In the genomic region with DNA sequence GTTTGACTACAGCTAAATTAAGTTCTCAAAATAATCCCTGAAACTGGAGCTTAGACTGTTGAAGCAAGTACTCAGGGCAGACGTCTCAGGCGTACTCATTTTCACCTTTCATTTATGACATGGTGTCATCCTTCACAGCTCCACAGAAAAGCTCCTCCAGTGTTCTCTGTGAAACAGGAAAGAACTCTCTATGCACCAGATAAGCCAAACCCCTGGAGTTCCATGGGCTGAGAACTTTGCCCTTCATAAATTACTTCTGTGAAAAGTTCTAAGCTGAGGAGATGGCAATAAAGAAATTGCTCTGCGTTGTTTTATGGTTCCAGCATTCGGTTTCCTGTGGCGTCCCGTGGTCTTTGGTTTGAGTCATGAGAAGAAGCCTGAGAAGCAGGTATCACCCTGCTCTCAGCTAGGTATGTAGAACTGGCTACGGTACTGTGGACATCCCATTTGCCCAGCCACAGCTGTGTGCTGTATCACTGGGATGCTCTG, we compare ENCODE assay signal across 8 cellular contexts. TPM values are rescaled to one million over a fixed set of nuclear protein-coding genes. Genes with fewer than 3 reads are reported as not detected.
DNase-seq lines count a peak whose midpoint lies in the region; ATAC-seq, FAIRE-seq and TF ChIP-seq lines count a peak whose summit lies in the region.

No MANE protein-coding gene starts in this region.

- no TSS peak for BruUV-seq in endothelial cell of umbilical vein (replicated peaks; lab: Mats Ljungman, UMichigan)

- in situ Hi-C loops in transverse colon (cut with MboI; ENCODE audit: low pct_ligation_motif_present in 1 of 4, low pct_unique_long_range_greater_than_20kb in 1 of 4, low sequenced_read_pairs in 3 of 4): no loop called here

- no peak for TF ChIP-seq CTCF in Loucy (conservative IDR thresholded peaks at IDR 0.05; ENCODE audit: low read length)
- TF ChIP-seq CTCF in endothelial cell of umbilical vein (IDR thresholded peaks at IDR 0.05; ENCODE audit: extremely low read depth in 1 of 2, insufficient read depth in 1 of 2, low read depth in 1 of 2, low read length in 2 of 2): no peak
- no peak for TF ChIP-seq CTCF in transverse colon (IDR thresholded peaks at IDR 0.05)
- TF ChIP-seq CTCF in body of pancreas (IDR thresholded peaks at IDR 0.05): no peak

- H3K9me2 ChIP-seq in Loucy (replicated peaks; ENCODE audit: low read depth, low read length): no peaks in the 10 kb centered on the region

- H4K20me1 ChIP-seq in BLaER1 treated with 17β-estradiol and CSF1 and Interleukin-3, amounts not matched to agents 10 nM and 100 nM: peaks cover 0 to 10% (median 0%) of the 10 kb centered on the region in 11 experiments; a peak in 2 of 22 replicates
- no peaks in the 10 kb centered on the region for H4K20me1 ChIP-seq in Loucy (ENCODE audit: insufficient read depth, low read length, poor library complexity, severe bottlenecking)
- H4K20me1 ChIP-seq in endothelial cell of umbilical vein (replicated peaks; ENCODE audit: control insufficient read depth, extremely low read depth, insufficient read depth, low read length): no peaks in the 10 kb centered on the region

- no peaks in the 10 kb centered on the region for H3K27me3 ChIP-seq in BLaER1 treated with 17β-estradiol and CSF1 and Interleukin-3, amounts not matched to agents 10 nM and 100 nM
- no peaks in the 10 kb centered on the region for H3K27me3 ChIP-seq in Loucy (ENCODE audit: insufficient read depth, low read length, poor library complexity, severe bottlenecking)
- no peaks in the 10 kb centered on the region for H3K27me3 ChIP-seq in endothelial cell of umbilical vein (ENCODE audit: control insufficient read depth in 2 of 2, insufficient read depth in 2 of 2, low read length in 2 of 2)
- no peaks in the 10 kb centered on the region for H3K27me3 ChIP-seq in transverse colon
- H3K27me3 ChIP-seq in body of pancreas: no peaks in the 10 kb centered on the region

- H3K36me3 ChIP-seq in BLaER1 treated with 17β-estradiol and CSF1 and Interleukin-3, amounts not matched to agents 10 nM and 100 nM: peaks cover 0 to 9% (median 0%) of the 10 kb centered on the region in 11 experiments; a peak in 1 of 22 replicates
- no peaks in the 10 kb centered on the region for H3K36me3 ChIP-seq in Loucy (ENCODE audit: insufficient read depth, low read length)
- H3K36me3 ChIP-seq in endothelial cell of umbilical vein (ENCODE audit: control insufficient read depth in 2 of 2, extremely low read depth in 1 of 2, insufficient read depth in 2 of 2, low read length in 2 of 2): no peaks in the 10 kb centered on the region
- no peaks in the 10 kb centered on the region for H3K36me3 ChIP-seq in transverse colon
- no peaks in the 10 kb centered on the region for H3K36me3 ChIP-seq in body of pancreas (replicated peaks in 1 of 2; ENCODE audit: insufficient read depth in 1 of 2, low read depth in 2 of 2)

- ATAC-seq in GM21529 (IDR thresholded peaks at IDR 0.05; ENCODE audit: unreplicated experiment) (peak; percentile 55), body of pancreas (no peak)

- no peaks in the 10 kb centered on the region for H3K9me3 ChIP-seq in BLaER1 treated with 17β-estradiol and CSF1 and Interleukin-3, amounts not matched to agents 10 nM and 100 nM (replicated peaks in 1 of 11)
- no peaks in the 10 kb centered on the region for H3K9me3 ChIP-seq in Loucy (ENCODE audit: insufficient read depth, low read depth, low read length)
- H3K9me3 ChIP-seq in endothelial cell of umbilical vein (replicated peaks; ENCODE audit: control insufficient read depth, insufficient read depth, low read length): no peaks in the 10 kb centered on the region
- H3K9me3 ChIP-seq in transverse colon: no peaks in the 10 kb centered on the region
- H3K9me3 ChIP-seq in body of pancreas: no peaks in the 10 kb centered on the region

- DNase-seq in endothelial cell of umbilical vein (ENCODE audit: low read depth, low spot score) (no peak), transverse colon (peak; percentile 73), GDM1 (lab: John Stamatoyannopoulos, UW) (no peak), hepatic stellate cell (ENCODE audit: low spot score) (no peak), body of pancreas (no peak)

- H3K9ac ChIP-seq in BLaER1 treated with 17β-estradiol and CSF1 and Interleukin-3, amounts not matched to agents 10 nM and 100 nM: peak overlapping the region; percentile 52 to 73 (median 68); a peak in 18 of 22 replicates
- H3K9ac ChIP-seq in Loucy (ENCODE audit: low read depth, low read length, poor library complexity, severe bottlenecking) (peak overlapping the region; percentile 50), endothelial cell of umbilical vein (replicated peaks; ENCODE audit: extremely low read depth, insufficient read depth, low read length) (no peak overlapping the region)

- dilution Hi-C loops in endothelial cell of umbilical vein (cut with MboI; ENCODE audit: extremely low pct_ligation_motif_present, low sequenced_read_pairs): no loop called here

- 21 to 25% methylated on average over 7 of the region's 7 CpGs for WGBS in transverse colon (ENCODE audit: low coverage in 1 of 2), 2 donors
- WGBS in body of pancreas, 2 donors: 78 to 92% methylated on average over 7 of the region's 7 CpGs

- peak overlapping the region in 8 of 10 experiments; percentile 47 to 65 (median 58); a peak in 11 of 20 replicates for H3K4me3 ChIP-seq in BLaER1 treated with 17β-estradiol and CSF1 and Interleukin-3, amounts not matched to agents 10 nM and 100 nM
- H3K4me3 ChIP-seq in Loucy (ENCODE audit: low read length, poor library complexity, severe bottlenecking): peak overlapping the region; percentile 58
- H3K4me3 ChIP-seq in endothelial cell of umbilical vein (replicated peaks in 1 of 3; ENCODE audit: insufficient read depth in 1 of 3, low read depth in 1 of 3, low read length in 3 of 3): no peak overlapping the region
- peak overlapping the region in 2 of 4 donors; percentile 13 to 31 for H3K4me3 ChIP-seq in transverse colon
- no peak overlapping the region for H3K4me3 ChIP-seq in body of pancreas

- H3K9me1 ChIP-seq in endothelial cell of umbilical vein (replicated peaks; ENCODE audit: control insufficient read depth, extremely low read depth, insufficient read depth, low read length): no peaks in the 10 kb centered on the region

- peak overlapping the region; percentile 62 for H2AFZ ChIP-seq in Loucy (ENCODE audit: low read length)
- H2AFZ ChIP-seq in endothelial cell of umbilical vein (ENCODE audit: low read depth, low read length): peak overlapping the region; percentile 88

- TF ChIP-seq EP300 in transverse colon (IDR thresholded peaks at IDR 0.05; ENCODE audit: low read depth): no peak

- POLR2A ChIA-PET in endothelial cell of umbilical vein (lab: Charles Lee): no interaction called here

- no peaks in the 10 kb centered on the region for H3K79me2 ChIP-seq in Loucy (ENCODE audit: insufficient read depth, low read length)
- H3K79me2 ChIP-seq in endothelial cell of umbilical vein (ENCODE audit: control insufficient read depth, insufficient read depth, low read length): no peaks in the 10 kb centered on the region

- intact Hi-C loops in endothelial cell of umbilical vein (cut with micrococcal nuclease) (loop anchor here (1.0 kb wide), 1 partner anchor 20 kb away; a partner anchor contains a TSS), transverse colon (cut with DNase I; ENCODE audit: low total_unique reads) (no loop called here), body of pancreas (cut with DNase I) (no loop called here)

- CTCF ChIA-PET in endothelial cell of umbilical vein (lab: Charles Lee): interaction anchor here (0.7 to 2.6 kb wide), 9 partner anchors 8 to 391 kb away, joined by 3 to 9 read pairs (median 6); a partner anchor contains a TSS

- TF ChIP-seq POLR2A in endothelial cell of umbilical vein (IDR thresholded peaks at IDR 0.05; ENCODE audit: low read depth, low read length) (no peak), transverse colon (IDR thresholded peaks at IDR 0.05) (peak; percentile 47), body of pancreas (IDR thresholded peaks at IDR 0.05) (no peak)

- no peaks in the 10 kb centered on the region for H3F3A ChIP-seq in Loucy (ENCODE audit: low read depth)

- H3K4me1 ChIP-seq in BLaER1 treated with 17β-estradiol and CSF1 and Interleukin-3, amounts not matched to agents 10 nM and 100 nM: peaks cover 30 to 46% (median 43%) of the 10 kb centered on the region in 10 experiments
- H3K4me1 ChIP-seq in Loucy (ENCODE audit: insufficient read depth, low read length, poor library complexity, severe bottlenecking) (peaks cover 37% of the 10 kb centered on the region), endothelial cell of umbilical vein (ENCODE audit: control insufficient read depth, extremely low read depth, insufficient read depth, low read length) (peaks cover 8% of the 10 kb centered on the region), transverse colon (peaks cover 14 to 30% (median 23%) of the 10 kb centered on the region in 4 donors), body of pancreas (no peaks in the 10 kb centered on the region)

- H3K4me2 ChIP-seq in BLaER1 treated with 17β-estradiol and CSF1 and Interleukin-3, amounts not matched to agents 10 nM and 100 nM: peak overlapping the region; percentile 76 to 91 (median 84)
- H3K4me2 ChIP-seq in Loucy (ENCODE audit: low read depth, low read length, poor library complexity, severe bottlenecking): peak overlapping the region; percentile 75
- H3K4me2 ChIP-seq in endothelial cell of umbilical vein (ENCODE audit: insufficient read depth, low read length): peak overlapping the region; percentile 98

- FAIRE-seq in endothelial cell of umbilical vein (lab: Jason Lieb, UNC): peak; percentile 18

- peak overlapping the region; percentile 45 to 75 (median 66); a peak in 18 of 22 replicates for H3K27ac ChIP-seq in BLaER1 treated with 17β-estradiol and CSF1 and Interleukin-3, amounts not matched to agents 10 nM and 100 nM
- no peak overlapping the region for H3K27ac ChIP-seq in endothelial cell of umbilical vein (ENCODE audit: insufficient read depth, low read depth, low read length)
- H3K27ac ChIP-seq in transverse colon: peak overlapping the region; percentile 78 to 91 (median 84)
- H3K27ac ChIP-seq in body of pancreas: no peak overlapping the region

TF ChIP-seq in endothelial cell of umbilical vein, 7 proteins besides CTCF, POLR2A, EP300 and RAD21 (continues in another document):
- TF ChIP-seq GATA2 (IDR thresholded peaks at IDR 0.05; ENCODE audit: insufficient read depth, insufficient read length, low read depth, low read length) (no peak), FOS (IDR thresholded peaks at IDR 0.05; ENCODE audit: borderline replicate concordance, insufficient read depth, low read length) (no peak), POLR2AphosphoS5 (IDR thresholded peaks at IDR 0.05; ENCODE audit: insufficient read depth, low read depth, low read length) (no peak)

RNA-seq across cellular contexts. Expression of a gene that starts 20.2 kb away (rescaled TPM):
- total RNA-seq in endothelial cell of umbilical vein (30.8 and 33.0 TPM in 2 replicates), transverse colon (100 to 1,000 TPM in 2 of 4 donors, 10 to 100 TPM in 2; 73.9 to 214 (median 107) TPM), body of pancreas (10 to 100 TPM; 33.5 to 44.8 TPM)
- polyA plus RNA-seq in endothelial cell of umbilical vein: 3.1 and 3.7 TPM in 2 replicates
- polyA plus RNA-seq in endothelial cell of umbilical vein (2011; cell fraction: cytosol; rRNA removed): 2.9 and 3.6 TPM in 2 replicates
- 14.8 and 18.3 TPM in 2 replicates for polyA plus RNA-seq in endothelial cell of umbilical vein (2011; cell fraction: nucleus; rRNA removed)
- 8.7 and 10.9 TPM in 2 replicates for polyA plus RNA-seq in endothelial cell of umbilical vein (2012)
- 26.6 and 27.2 TPM in 2 replicates for polyA minus RNA-seq in endothelial cell of umbilical vein
- polyA minus RNA-seq in endothelial cell of umbilical vein (2011; cell fraction: cytosol; rRNA and poly(A)+ RNA removed): 12.1 TPM
- 30.9 and 41.3 TPM in 2 replicates for polyA minus RNA-seq in endothelial cell of umbilical vein (2011; cell fraction: nucleus; rRNA and poly(A)+ RNA removed)

Comparison
In these comparisons a context has a peak if more than half of its experiments do, and no peak if none do; other contexts are left out.
1. H3K27ac ChIP-seq: peak in BLaER1 treated with 17β-estradiol and CSF1 and Interleukin-3, amounts not matched to agents 10 nM and 100 nM (11 of 11) and transverse colon (4 of 4); none in endothelial cell of umbilical vein (single experiment) and body of pancreas (0 of 4).
2. H3K4me3 ChIP-seq: peak in BLaER1 treated with 17β-estradiol and CSF1 and Interleukin-3, amounts not matched to agents 10 nM and 100 nM (8 of 10) and Loucy (single experiment); none in endothelial cell of umbilical vein (0 of 3) and body of pancreas (0 of 2).
3. Peak in every context shown above with its lines, with median percentiles within 50 percentile points of each other: H3K4me2 ChIP-seq.